In genomic region chr14:101961011-101961721, GRCh38 we compare ENCODE assay signal across 1 cellular context.
TF ChIP-seq lines count a peak whose summit lies in the region.

No MANE protein-coding gene starts in this region.

TF ChIP-seq in HepG2, 621 proteins besides CTCF, POLR2A, EP300 and RAD21 (continued from another document and continues in another):
- TF ChIP-seq PLSCR1 (CRISPR knock-in tag; IDR thresholded peaks at IDR 0.05; ENCODE audit: borderline replicate concordance) (no peak), SNAPC4 (CRISPR knock-in tag; IDR thresholded peaks at IDR 0.05) (no peak), ZSCAN5A (CRISPR knock-in tag; IDR thresholded peaks at IDR 0.05; ENCODE audit: borderline replicate concordance) (no peak), ELF1 (CRISPR knock-in tag; IDR thresholded peaks at IDR 0.05) (no peak), ZNF646 (CRISPR knock-in tag; IDR thresholded peaks at IDR 0.05) (no peak), AHDC1 (CRISPR knock-in tag; IDR thresholded peaks at IDR 0.05; ENCODE audit: borderline replicate concordance) (no peak), ZFP37 (CRISPR knock-in tag; IDR thresholded peaks at IDR 0.05; ENCODE audit: borderline replicate concordance) (no peak), PRDM10 (CRISPR knock-in tag; IDR thresholded peaks at IDR 0.05; ENCODE audit: low read depth) (no peak), ZNF660 (CRISPR knock-in tag; IDR thresholded peaks at IDR 0.05; ENCODE audit: borderline replicate concordance, low read depth) (no peak), ZNF747 (CRISPR knock-in tag; IDR thresholded peaks at IDR 0.05; ENCODE audit: borderline replicate concordance) (no peak), ATF7-NPFF (CRISPR knock-in tag; IDR thresholded peaks at IDR 0.05; ENCODE audit: low read depth) (no peak), ZNF350 (CRISPR knock-in tag; IDR thresholded peaks at IDR 0.05; ENCODE audit: borderline replicate concordance, low read depth) (0 out of 2 replicates have a peak, but pooled peaks have one; percentile 25), ZBTB39 (CRISPR knock-in tag; IDR thresholded peaks at IDR 0.05) (no peak), IRF9 (CRISPR knock-in tag; IDR thresholded peaks at IDR 0.05; ENCODE audit: borderline replicate concordance) (no peak), SIN3A (IDR thresholded peaks at IDR 0.05; ENCODE audit: borderline replicate concordance, low read depth, low read length) (no peak), ZEB1 (IDR thresholded peaks at IDR 0.05; ENCODE audit: insufficient replicate concordance, low read depth) (peak; percentile 81), ESRRA (CRISPR knock-in tag; IDR thresholded peaks at IDR 0.05; ENCODE audit: low read depth) (0 out of 2 replicates have a peak, but pooled peaks have one; percentile 63)
